ENCODE assay signal across 8 cellular contexts in the genomic region with DNA sequence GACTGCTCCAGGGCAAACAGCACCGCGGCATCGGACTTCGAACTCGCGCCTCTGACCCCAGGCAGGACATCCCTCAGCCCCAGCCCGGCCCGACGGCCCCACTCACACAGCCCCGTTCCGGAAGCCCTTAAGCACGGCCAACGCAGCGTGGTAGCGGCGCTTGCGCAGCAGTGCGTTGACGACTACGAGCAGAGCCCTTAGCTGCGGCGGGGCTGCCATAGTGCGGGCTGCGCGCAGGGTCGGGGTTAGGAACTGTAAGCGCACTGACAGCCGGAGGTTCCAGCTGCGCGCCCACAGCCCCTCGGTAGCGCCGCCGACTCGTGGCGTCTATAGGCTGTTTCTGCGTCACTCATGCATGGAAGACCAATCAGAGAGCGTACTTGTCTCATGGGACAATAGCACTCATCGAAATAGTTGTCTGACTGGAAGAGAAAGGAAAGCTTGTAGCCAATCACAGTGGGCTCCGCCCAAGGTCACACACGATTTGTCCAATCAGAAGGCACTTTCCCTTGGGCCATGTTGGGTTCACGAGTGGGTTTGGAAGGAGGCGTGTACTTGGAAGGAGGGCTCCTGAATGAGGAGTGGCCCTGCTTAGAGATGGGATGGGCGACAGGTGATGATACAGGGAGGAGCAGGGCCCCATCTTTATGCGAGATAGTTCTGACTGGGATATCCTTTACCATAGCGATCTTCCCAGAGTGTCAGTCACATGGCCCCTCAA. TPM values are rescaled to one million over a fixed set of nuclear protein-coding genes. Genes with fewer than 3 reads are reported as not detected.
DNase-seq lines count a peak whose midpoint lies in the region; ATAC-seq and TF ChIP-seq lines count a peak whose summit lies in the region.

Gene PXMP4 (minus strand): TSS at position 322 of the 721 bp plus-strand sequence. CDS start 103 bp downstream, at position 219.

- TF ChIP-seq RAD21 in liver (IDR thresholded peaks at IDR 0.05), result no peak

- WGBS in liver, result 6% methylated on average over 46 of the region's 46 CpGs

- 0 out of 2 replicates have a peak within 1 kb of the TSS, but pooled peaks have one; percentile 0 for H3K4me2 ChIP-seq in BLaER1

- intact Hi-C loops in dorsolateral prefrontal cortex (cut with DNase I), result loop anchor here in 1 of 2 donors (1.0 kb wide), 1 partner anchor 11 kb away; the partner anchor contains the start of gene ZNF341

- ATAC-seq in GM19328 (IDR thresholded peaks at IDR 0.05; ENCODE audit: unreplicated experiment), result peak; percentile 97
- peak; percentile 89 for ATAC-seq in HG03469 (IDR thresholded peaks at IDR 0.05; ENCODE audit: unreplicated experiment)

- TF ChIP-seq CTCF in dorsolateral prefrontal cortex (IDR thresholded peaks at IDR 0.05 in 54 of 56, conservative IDR thresholded peaks at IDR 0.05 in 2 of 56; ENCODE audit: low read depth in 1 of 56, partially characterized antibody in 56 of 56), result peak in 27 of 56 donors; percentile 7 to 61 (median 23)
- no peak for TF ChIP-seq CTCF in liver (IDR thresholded peaks at IDR 0.05; ENCODE audit: low read depth, low read length, missing input control)

- no peak within 1 kb of the TSS for H3K9ac ChIP-seq in BLaER1
- peak within 1 kb of the TSS in 1 of 2 donors; percentile 65 for H3K9ac ChIP-seq in liver (ENCODE audit: low read depth in 1 of 2, low read length in 2 of 2)

- H3K9me3 ChIP-seq in BLaER1 (peaks cover 28% of the 10 kb centered on the region), liver (ENCODE audit: control insufficient read depth in 4 of 4, low read length in 3 of 4) (no peaks in the 10 kb centered on the region)

- no peaks in the 10 kb centered on the region for H4K20me1 ChIP-seq in BLaER1

- no peaks in the 10 kb centered on the region for H3K36me3 ChIP-seq in BLaER1
- H3K36me3 ChIP-seq in liver (ENCODE audit: control insufficient read depth in 4 of 4, insufficient read depth in 3 of 4, low read depth in 1 of 4, low read length in 3 of 4), result no peaks in the 10 kb centered on the region

- H3K4me1 ChIP-seq in BLaER1 (no peaks in the 10 kb centered on the region), liver (ENCODE audit: control insufficient read depth in 4 of 4, insufficient read depth in 4 of 4, low read length in 3 of 4) (peaks cover 6 to 24% (median 15%) of the 10 kb centered on the region in 4 donors)

- H3K27ac ChIP-seq in BLaER1, result no peak within 1 kb of the TSS
- peak within 1 kb of the TSS in 53 of 59 donors; percentile 17 to 92 (median 74) for H3K27ac ChIP-seq in dorsolateral prefrontal cortex
- H3K27ac ChIP-seq in liver (ENCODE audit: low read depth in 1 of 2, low read length in 2 of 2), result peak within 1 kb of the TSS; percentile 55 to 66

- 0 out of 2 replicates have a peak within 1 kb of the TSS, but pooled peaks have one; percentile 39 for H3K4me3 ChIP-seq in BLaER1
- H3K4me3 ChIP-seq in dorsolateral prefrontal cortex, result peak within 1 kb of the TSS; percentile 61 to 100 (median 94)
- H3K4me3 ChIP-seq in liver (ENCODE audit: low read depth in 1 of 3, low read length in 3 of 3), result peak within 1 kb of the TSS; percentile 61 to 88 (median 86)

- H3K27me3 ChIP-seq in BLaER1, result no peaks in the 10 kb centered on the region
- no peaks in the 10 kb centered on the region for H3K27me3 ChIP-seq in dorsolateral prefrontal cortex
- H3K27me3 ChIP-seq in liver (ENCODE audit: control insufficient read depth in 4 of 4, insufficient read depth in 4 of 4, low read length in 3 of 4), result no peaks in the 10 kb centered on the region

- DNase-seq in NCI-H748 (lab: John Stamatoyannopoulos, UW; ENCODE audit: unreplicated experiment), result peak; percentile 99
- peak; percentile 80 to 89 for DNase-seq in activated CD4-positive, alpha-beta T cell treated with anti-CD3 and anti-CD28 coated beads, Interleukin-2, amount 50 U/mL, for 48 hours
- DNase-seq in dorsolateral prefrontal cortex, result peak; percentile 76 to 98 (median 94)
- DNase-seq in stimulated activated CD4-positive, alpha-beta T cell treated with anti-CD3 and anti-CD28 coated beads, Interleukin-4, amount 100 ng/mL, for 24 hours, result peak; percentile 88

TF ChIP-seq in liver, 16 proteins besides CTCF, POLR2A, EP300 and RAD21:
- no peak for TF ChIP-seq ZBTB33 (IDR thresholded peaks at IDR 0.05)
- peak; percentile 38 for TF ChIP-seq HNF4G (IDR thresholded peaks at IDR 0.05)
- peak; percentile 76 for TF ChIP-seq YY1 (IDR thresholded peaks at IDR 0.05)
- peak; percentile 98 for TF ChIP-seq SP1 (IDR thresholded peaks at IDR 0.05)
- peak in 1 of 2 donors; percentile 43 for TF ChIP-seq GABPA (IDR thresholded peaks at IDR 0.05 in 1 of 2, conservative IDR thresholded peaks at IDR 0.05 in 1 of 2)
- TF ChIP-seq NR2F2 (IDR thresholded peaks at IDR 0.05), result peak; percentile 57
- no peak for TF ChIP-seq JUND (IDR thresholded peaks at IDR 0.05)
- peak; percentile 74 to 81 for TF ChIP-seq HNF4A (conservative IDR thresholded peaks at IDR 0.05)
- TF ChIP-seq ATF3 (IDR thresholded peaks at IDR 0.05), result no peak
- peak; percentile 29 to 58 for TF ChIP-seq RXRA (IDR thresholded peaks at IDR 0.05)
- peak; percentile 47 for TF ChIP-seq TAF1 (conservative IDR thresholded peaks at IDR 0.05)
- TF ChIP-seq FOXA2 (IDR thresholded peaks at IDR 0.05), result no peak

RNA-seq across cellular contexts. Expression of gene PXMP4, which starts in this region (rescaled TPM):
- 10 to 100 TPM in 110 of 120 experiments, 1 to 10 TPM in 10; 7.0 to 18.9 (median 12.7) TPM for total RNA-seq in dorsolateral prefrontal cortex
- 10 to 100 TPM in 1 of 2 donors, 1 to 10 TPM in 1; 7.5 to 11.1 TPM for total RNA-seq in liver
- 10 to 100 TPM in 1 of 2 donors, 1 to 10 TPM in 1; 5.5 to 16.0 TPM for polyA plus RNA-seq in liver

Comparison
In these comparisons a context has a peak if more than half of its experiments do, and no peak if none do; other contexts are left out.
1. H3K4me3 ChIP-seq: peak in every context shown above with its lines; median percentile 94 in dorsolateral prefrontal cortex; 86 in liver; 39 in BLaER1.